Comparison of ENCODE assay signal across 27 cellular contexts in genomic region chr9:99190597-99191283, GRCh38.
"Had no signal": no experiment of that assay in that cellular context is flagged by ENCODE, and none has a peak within 500 bp of the region (broad histone marks: within the 10 kb centered on the region; RNA-seq: fewer than 3 reads in every experiment).

No MANE protein-coding gene starts in this region.

- ATAC-seq: activated CD8-positive, alpha-beta T cell treated with anti-CD3 and anti-CD28 coated beads for 36 hours; activated T-cell treated with anti-CD3 and anti-CD28 coated beads, Interleukin-2, amount 50 U/mL, for 72 hours; activated T-helper 17 cell treated with anti-CD3 and anti-CD28 coated beads, Interleukin-2, amount 50 U/mL, for 72 hours; Panc1 had no signal

- H3K27ac Mint-ChIP-seq: activated CD4-positive, alpha-beta T cell treated with anti-CD3 and anti-CD28 coated beads, Interleukin-2, amount 10 ng/mL, durations not matched to agents 24 days and 14 days; activated CD8-positive, alpha-beta T cell treated with anti-CD3 and anti-CD28 coated beads for 36 hours; activated naive CD8-positive, alpha-beta T cell treated with anti-CD3 and anti-CD28 coated beads for 36 hours; activated T-cell treated with anti-CD3 and anti-CD28 coated beads, Interleukin-2, amount 50 U/mL, for 72 hours; activated T-helper 17 cell treated with anti-CD3 and anti-CD28 coated beads, Interleukin-2, amount 50 U/mL, for 72 hours had no signal

- DNase-seq: activated CD4-positive, alpha-beta T cell treated with anti-CD3 and anti-CD28 coated beads, Interleukin-2, amount 10 ng/mL, durations not matched to agents 24 days and 14 days; activated CD4-positive, alpha-beta T cell treated with anti-CD3 and anti-CD28 coated beads, Interleukin-2, amount 50 U/mL, for 4 hours; activated CD8-positive, alpha-beta T cell treated with anti-CD3 and anti-CD28 coated beads for 36 hours; activated effector memory CD4-positive, alpha-beta T cell treated with anti-CD3 and anti-CD28 coated beads, Interleukin-2, amount 50 U/mL, for 16 hours; activated naive CD4-positive, alpha-beta T cell; activated naive CD4-positive, alpha-beta T cell treated with anti-CD3 and anti-CD28 coated beads, Interleukin-2, amount 50 U/mL, for 16 hours; activated naive CD8-positive, alpha-beta T cell treated with anti-CD3 and anti-CD28 coated beads for 36 hours; activated T-cell treated with anti-CD3 and anti-CD28 coated beads, Interleukin-2, amount 50 U/mL, for 1 hour; activated T-cell treated with anti-CD3 and anti-CD28 coated beads, Interleukin-2, amount 50 U/mL, for 72 hours; amniotic stem cell; aorta; brain microvascular endothelial cell; central memory CD4-positive, alpha-beta T cell; Kasumi-1; MG63; NCI-H1092; NCI-H1436 treated with DMSO at 0.1 percent for 48 hours; NCI-H1694 treated with DMSO at 0.1 percent for 48 hours; NCI-H2029; NCI-H345; NCI-H524 treated with DMSO at 0.1 percent for 48 hours; SHP77; SJCRH30; T1000; WERI-Rb-1 had no signal

- H3K4me1 Mint-ChIP-seq: activated T-helper 17 cell treated with anti-CD3 and anti-CD28 coated beads, Interleukin-2, amount 50 U/mL, for 72 hours had no signal

- H3K36me3 Mint-ChIP-seq: activated naive CD8-positive, alpha-beta T cell treated with anti-CD3 and anti-CD28 coated beads for 36 hours had no signal

- H3K9me3 Mint-ChIP-seq: activated CD4-positive, alpha-beta T cell treated with anti-CD3 and anti-CD28 coated beads, Interleukin-2, amount 10 ng/mL, durations not matched to agents 24 days and 14 days; activated CD8-positive, alpha-beta T cell treated with anti-CD3 and anti-CD28 coated beads for 36 hours; activated naive CD8-positive, alpha-beta T cell treated with anti-CD3 and anti-CD28 coated beads for 36 hours; activated T-cell treated with anti-CD3 and anti-CD28 coated beads, Interleukin-2, amount 50 U/mL, for 72 hours; activated T-helper 17 cell treated with anti-CD3 and anti-CD28 coated beads, Interleukin-2, amount 50 U/mL, for 72 hours had no signal

- H3K4me3 Mint-ChIP-seq: activated CD4-positive, alpha-beta T cell treated with anti-CD3 and anti-CD28 coated beads, Interleukin-2, amount 10 ng/mL, durations not matched to agents 24 days and 14 days; activated CD8-positive, alpha-beta T cell treated with anti-CD3 and anti-CD28 coated beads for 36 hours; activated naive CD8-positive, alpha-beta T cell treated with anti-CD3 and anti-CD28 coated beads for 36 hours; activated T-cell treated with anti-CD3 and anti-CD28 coated beads, Interleukin-2, amount 50 U/mL, for 72 hours; activated T-helper 17 cell treated with anti-CD3 and anti-CD28 coated beads, Interleukin-2, amount 50 U/mL, for 72 hours had no signal

- H3K27me3 Mint-ChIP-seq: activated naive CD8-positive, alpha-beta T cell treated with anti-CD3 and anti-CD28 coated beads for 36 hours had no signal
